18 cellular contexts compared by ENCODE assay signal in the genomic region with DNA sequence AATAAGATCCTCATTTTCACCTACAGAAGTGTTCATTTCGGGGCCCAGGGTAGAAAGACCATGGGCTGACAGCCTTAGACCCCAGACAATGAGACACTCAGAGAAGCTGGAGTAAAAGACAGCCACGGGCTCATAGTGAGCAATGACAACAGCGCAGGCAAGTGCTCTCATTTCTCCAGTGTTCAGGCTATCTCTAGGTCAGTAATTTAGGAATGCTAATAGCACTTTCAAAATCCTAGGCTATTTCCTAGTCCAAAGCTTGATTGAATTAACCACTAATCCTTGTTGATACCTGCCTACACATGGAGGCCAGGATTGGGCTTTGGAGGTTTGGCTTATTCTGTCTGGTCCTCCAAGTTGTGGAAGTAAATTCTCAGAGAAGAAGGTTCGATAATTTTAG.
"Had no signal": no experiment of that assay in that cellular context is flagged by ENCODE, and none has a peak within 500 bp of the region (broad histone marks: within the 10 kb centered on the region; RNA-seq: fewer than 3 reads in every experiment).

No MANE protein-coding gene starts in this region.

- H3K4me2 ChIP-seq: hepatocyte had no signal

- H3K27ac ChIP-seq: esophagus squamous epithelium, hepatocyte had no signal

- H3K27ac Mint-ChIP-seq: activated naive CD4-positive, alpha-beta T cell treated with anti-CD3 and anti-CD28 coated beads for 36 hours; dendritic cell treated with granulocyte-macrophage colony-stimulating factor and Interleukin-4, amounts not matched to agents 40 ng/mL and 50 ng/mL, for 4 days; progenitor cell of endocrine pancreas had no signal

- DNase-seq: activated CD4-positive, alpha-beta T cell treated with anti-CD3 and anti-CD28 coated beads, Interleukin-2, amount 50 U/mL, for 1 hour; activated CD4-positive, CD25-positive, alpha-beta regulatory T cell treated with anti-CD3 and anti-CD28 coated beads, Interleukin-2, amount 50 U/mL, for 72 hours; activated CD8-positive, alpha-beta memory T cell treated with anti-CD3 and anti-CD28 coated beads, Interleukin-2, amount 50 U/mL, for 4 hours; activated naive CD4-positive, alpha-beta T cell treated with anti-CD3 and anti-CD28 coated beads for 36 hours; activated T-cell treated with anti-CD3 and anti-CD28 coated beads, Interleukin-2, amount 50 U/mL, for 4 hours; anterior cingulate cortex; cerebellar nuclear complex; effector memory CD4-positive, alpha-beta T cell; esophagus squamous epithelium; left colon; occipital lobe; stimulated activated CD4-positive, alpha-beta T cell treated with anti-CD3 and anti-CD28 coated beads, Interleukin-2, amount 100 ng/mL, for 24 hours; stimulated activated naive CD4-positive, alpha-beta T cell treated with Interleukin-2 at 50 U/mL for 16 hours; tibial artery had no signal

- H3K9me3 Mint-ChIP-seq: activated naive CD4-positive, alpha-beta T cell treated with anti-CD3 and anti-CD28 coated beads for 36 hours; activated T-cell treated with anti-CD3 and anti-CD28 coated beads, Interleukin-2, amount 50 U/mL, for 4 hours; dendritic cell treated with granulocyte-macrophage colony-stimulating factor and Interleukin-4, amounts not matched to agents 40 ng/mL and 50 ng/mL, for 4 days had no signal

- H3K4me3 Mint-ChIP-seq: activated naive CD4-positive, alpha-beta T cell treated with anti-CD3 and anti-CD28 coated beads for 36 hours; activated T-cell treated with anti-CD3 and anti-CD28 coated beads, Interleukin-2, amount 50 U/mL, for 4 hours; dendritic cell treated with granulocyte-macrophage colony-stimulating factor and Interleukin-4, amounts not matched to agents 40 ng/mL and 50 ng/mL, for 4 days had no signal

- H2AFZ ChIP-seq: hepatocyte had no signal

- H3K9me3 ChIP-seq: esophagus squamous epithelium, tibial artery had no signal

- H3K4me3 ChIP-seq: esophagus squamous epithelium, hepatocyte, lung, tibial artery had no signal

- H3K79me2 ChIP-seq: hepatocyte had no signal

- H3K27me3 Mint-ChIP-seq: dendritic cell treated with granulocyte-macrophage colony-stimulating factor and Interleukin-4, amounts not matched to agents 40 ng/mL and 50 ng/mL, for 4 days; progenitor cell of endocrine pancreas had no signal

- H3K27me3 ChIP-seq: hepatocyte, tibial artery had no signal

- ATAC-seq: activated T-cell treated with anti-CD3 and anti-CD28 coated beads, Interleukin-2, amount 50 U/mL, for 4 hours; left colon had no signal
